In genomic region chr4:161197912-161198311, GRCh38 we compare ENCODE assay signal across 24 cellular contexts.
"Had no signal": no experiment of that assay in that cellular context is flagged by ENCODE, and none has a peak within 500 bp of the region (broad histone marks: within the 10 kb centered on the region; RNA-seq: fewer than 3 reads in every experiment).

No MANE protein-coding gene starts in this region.

- H3K9me3 Mint-ChIP-seq: nephron progenitor cell had no signal

- H3K27ac Mint-ChIP-seq: immature natural killer cell; naive thymus-derived CD4-positive, alpha-beta T cell; nephron progenitor cell; stimulated activated naive B cell treated with anti-CD40 and anti-IgM and Interleukin-4, amounts not matched to agents 10 μg/mL and 1 μg/mL and 100 μg/mL, for 72 hours; stimulated activated naive CD8-positive, alpha-beta T cell treated with anti-CD3 and anti-CD28 coated beads, Interleukin-15, amount 100 ng/mL, for 72 hours had no signal

- H3K4me3 ChIP-seq: colonic mucosa, hepatocyte, left ventricle myocardium inferior, lower lobe of right lung, ovary, right atrium auricular region, sigmoid colon, skin epidermis, testis, transverse colon had no signal

- H3K9me3 ChIP-seq: colonic mucosa, left ventricle myocardium inferior, lower lobe of right lung, ovary, right atrium auricular region, sigmoid colon, testis, transverse colon had no signal

- H3K4me3 Mint-ChIP-seq: immature natural killer cell; naive thymus-derived CD4-positive, alpha-beta T cell; nephron progenitor cell; stimulated activated naive B cell treated with anti-CD40 and anti-IgM and Interleukin-4, amounts not matched to agents 10 μg/mL and 1 μg/mL and 100 μg/mL, for 72 hours; stimulated activated naive CD8-positive, alpha-beta T cell treated with anti-CD3 and anti-CD28 coated beads, Interleukin-15, amount 100 ng/mL, for 72 hours had no signal

- H3K36me3 Mint-ChIP-seq: immature natural killer cell; naive thymus-derived CD4-positive, alpha-beta T cell; stimulated activated naive B cell treated with anti-CD40 and anti-IgM and Interleukin-4, amounts not matched to agents 10 μg/mL and 1 μg/mL and 100 μg/mL, for 72 hours had no signal

- H3K27ac ChIP-seq: colonic mucosa, hepatocyte, left ventricle myocardium inferior, lower lobe of right lung, ovary, right atrium auricular region, sigmoid colon, skin epidermis, testis, transverse colon had no signal

- DNase-seq: colonic mucosa; dermis blood vessel endothelial cell; foreskin melanocyte; head of caudate nucleus; immature natural killer cell; kidney; left cardiac atrium; left ventricle myocardium inferior; lower lobe of right lung; mesenchymal stem cell; naive thymus-derived CD4-positive, alpha-beta T cell; nephron progenitor cell; nucleus accumbens; ovary; sigmoid colon; stimulated activated CD4-positive, alpha-beta T cell treated with anti-CD3 and anti-CD28 coated beads, Interleukin-2, amount 100 ng/mL, for 24 hours; stimulated activated CD4-positive, alpha-beta T cell treated with anti-CD3 and anti-CD28 coated beads, Interleukin-4, amount 100 ng/mL, for 4 hours; stimulated activated naive B cell treated with anti-CD40 and anti-IgM and Interleukin-4, amounts not matched to agents 10 μg/mL and 1 μg/mL and 100 μg/mL, for 72 hours; stimulated activated naive CD8-positive, alpha-beta T cell treated with anti-CD3 and anti-CD28 coated beads, Interleukin-15, amount 100 ng/mL, for 72 hours; testis; transverse colon had no signal

- H3K4me2 ChIP-seq: hepatocyte had no signal

- H3K27me3 Mint-ChIP-seq: naive thymus-derived CD4-positive, alpha-beta T cell; stimulated activated naive B cell treated with anti-CD40 and anti-IgM and Interleukin-4, amounts not matched to agents 10 μg/mL and 1 μg/mL and 100 μg/mL, for 72 hours; stimulated activated naive CD8-positive, alpha-beta T cell treated with anti-CD3 and anti-CD28 coated beads, Interleukin-15, amount 100 ng/mL, for 72 hours had no signal

- H3K4me1 ChIP-seq: colonic mucosa, left ventricle myocardium inferior, lower lobe of right lung, right atrium auricular region, sigmoid colon, testis, transverse colon had no signal

- H3K79me2 ChIP-seq: hepatocyte had no signal

- H2AFZ ChIP-seq: hepatocyte had no signal

- H3K4me1 Mint-ChIP-seq: immature natural killer cell; naive thymus-derived CD4-positive, alpha-beta T cell; nephron progenitor cell; stimulated activated naive B cell treated with anti-CD40 and anti-IgM and Interleukin-4, amounts not matched to agents 10 μg/mL and 1 μg/mL and 100 μg/mL, for 72 hours; stimulated activated naive CD8-positive, alpha-beta T cell treated with anti-CD3 and anti-CD28 coated beads, Interleukin-15, amount 100 ng/mL, for 72 hours had no signal

- ATAC-seq: left cardiac atrium; lower lobe of right lung; naive thymus-derived CD4-positive, alpha-beta T cell; stimulated activated naive B cell treated with anti-CD40 and anti-IgM and Interleukin-4, amounts not matched to agents 10 μg/mL and 1 μg/mL and 100 μg/mL, for 72 hours; stimulated activated naive CD8-positive, alpha-beta T cell treated with anti-CD3 and anti-CD28 coated beads, Interleukin-15, amount 100 ng/mL, for 72 hours had no signal

- H3K27me3 ChIP-seq: colonic mucosa, hepatocyte, ovary, right atrium auricular region, sigmoid colon, testis, transverse colon had no signal

- H3K36me3 ChIP-seq: colonic mucosa, left ventricle myocardium inferior, lower lobe of right lung, ovary, right atrium auricular region, sigmoid colon, transverse colon had no signal
